ENCODE assay signal across 19 cellular contexts in genomic region chr11:119904636-119905035, GRCh38.
DNase-seq lines count a peak whose midpoint lies in the region; ATAC-seq, FAIRE-seq and TF ChIP-seq lines count a peak whose summit lies in the region.
"Had no signal": no experiment of that assay in that cellular context is flagged by ENCODE, and none has a peak within 500 bp of the region (broad histone marks: within the 10 kb centered on the region; RNA-seq: fewer than 3 reads in every experiment).

No MANE protein-coding gene starts in this region.

- ATAC-seq in body of pancreas, result no peak
- peak; percentile 32 for ATAC-seq in mucosa of descending colon
- ATAC-seq in upper lobe of right lung, result no peak
- ATAC-seq: HCT116 had no signal

- intact Hi-C loops in body of pancreas (cut with DNase I), result no loop called here
- intact Hi-C loops in mucosa of descending colon (cut with DNase I, micrococcal nuclease), result no loop called here
- intact Hi-C loops in upper lobe of right lung (cut with DNase I), result no loop called here
- intact Hi-C loops in prostate gland (cut with DNase I), result no loop called here

- no peak overlapping the region for H3K27ac Mint-ChIP-seq in immature natural killer cell
- H3K27ac Mint-ChIP-seq: CD4-positive, CD25-positive, alpha-beta regulatory T cell had no signal

- H3K4me1 ChIP-seq in body of pancreas (peaks cover 47% of the 10 kb centered on the region), mucosa of descending colon (ENCODE audit: low read depth) (peaks cover 40% of the 10 kb centered on the region), small intestine (ENCODE audit: control insufficient read depth in 2 of 2, insufficient read depth in 1 of 2, low read depth in 1 of 2, low read length in 1 of 2) (peaks cover 0 to 17% of the 10 kb centered on the region in 2 donors), upper lobe of right lung (no peaks in the 10 kb centered on the region), prostate gland (replicated peaks) (no peaks in the 10 kb centered on the region)

- H3K27me3 Mint-ChIP-seq in immature natural killer cell (ENCODE audit: low read depth in 3 of 3), result peaks cover 2 to 9% (median 6%) of the 10 kb centered on the region in 3 donors
- H3K27me3 Mint-ChIP-seq: CD4-positive, CD25-positive, alpha-beta regulatory T cell had no signal

- H3K36me3 Mint-ChIP-seq in immature natural killer cell, result no peaks in the 10 kb centered on the region
- H3K36me3 Mint-ChIP-seq: CD4-positive, CD25-positive, alpha-beta regulatory T cell had no signal

- H3K9me3 ChIP-seq in body of pancreas (no peaks in the 10 kb centered on the region), mucosa of descending colon (no peaks in the 10 kb centered on the region), small intestine (ENCODE audit: control insufficient read depth, low read depth) (no peaks in the 10 kb centered on the region), upper lobe of right lung (no peaks in the 10 kb centered on the region), prostate gland (no peaks in the 10 kb centered on the region)
- H3K9me3 ChIP-seq: BLaER1 treated with 17β-estradiol and CSF1 and Interleukin-3, amounts not matched to agents 10 nM and 100 nM had no signal

- TF ChIP-seq POLR2A in body of pancreas (IDR thresholded peaks at IDR 0.05), result no peak
- TF ChIP-seq POLR2A in prostate gland (IDR thresholded peaks at IDR 0.05), result no peak

- no peaks in the 10 kb centered on the region for H3K9me3 Mint-ChIP-seq in immature natural killer cell

- H3K4me3 Mint-ChIP-seq in immature natural killer cell, result no peak overlapping the region
- H3K4me3 Mint-ChIP-seq: CD4-positive, CD25-positive, alpha-beta regulatory T cell had no signal

- TF ChIP-seq CTCF in body of pancreas (IDR thresholded peaks at IDR 0.05) (no peak), mucosa of descending colon (IDR thresholded peaks at IDR 0.05) (no peak), upper lobe of right lung (IDR thresholded peaks at IDR 0.05) (no peak), prostate gland (IDR thresholded peaks at IDR 0.05) (no peak)

- DNase-seq in body of pancreas (peak in 3 of 4 donors; percentile 29 to 53 (median 33)), mucosa of descending colon (peak in 2 of 3 donors; percentile 45 to 55), small intestine (peak; percentile 89), upper lobe of right lung (peak; percentile 12), prostate gland (ENCODE audit: low spot score) (no peak), immature natural killer cell (no peak)
- DNase-seq in activated naive CD4-positive, alpha-beta T cell (lab: John Stamatoyannopoulos, UW), result no peak
- DNase-seq: ACHN; CD4-positive, CD25-positive, alpha-beta regulatory T cell; DMS153; DND-41; GDM1; GM23248 had no signal

- no peaks in the 10 kb centered on the region for H3K27me3 ChIP-seq in body of pancreas
- no peaks in the 10 kb centered on the region for H3K27me3 ChIP-seq in small intestine (ENCODE audit: control insufficient read depth in 2 of 2, insufficient read depth in 2 of 2, low read length in 2 of 2)
- H3K27me3 ChIP-seq in upper lobe of right lung, result no peaks in the 10 kb centered on the region
- H3K27me3 ChIP-seq in prostate gland (replicated peaks; ENCODE audit: insufficient read depth), result no peaks in the 10 kb centered on the region
- H3K27me3 ChIP-seq: BLaER1 treated with 17β-estradiol and CSF1 and Interleukin-3, amounts not matched to agents 10 nM and 100 nM had no signal

- no peak for FAIRE-seq in small intestine (lab: Jason Lieb, UNC)
- FAIRE-seq: D721Med, GM12892, H54 had no signal

- no peaks in the 10 kb centered on the region for H3K4me1 Mint-ChIP-seq in immature natural killer cell
- H3K4me1 Mint-ChIP-seq: CD4-positive, CD25-positive, alpha-beta regulatory T cell had no signal

- no peaks in the 10 kb centered on the region for H3K36me3 ChIP-seq in body of pancreas (replicated peaks in 1 of 2; ENCODE audit: insufficient read depth in 1 of 2, low read depth in 2 of 2)
- no peaks in the 10 kb centered on the region for H3K36me3 ChIP-seq in mucosa of descending colon (ENCODE audit: low read depth)
- H3K36me3 ChIP-seq in small intestine (ENCODE audit: control insufficient read depth in 2 of 2, insufficient read depth in 2 of 2, low read length in 2 of 2), result no peaks in the 10 kb centered on the region
- H3K36me3 ChIP-seq in upper lobe of right lung, result no peaks in the 10 kb centered on the region
- H3K36me3 ChIP-seq in prostate gland, result no peaks in the 10 kb centered on the region
- H3K36me3 ChIP-seq: BLaER1 treated with 17β-estradiol and CSF1 and Interleukin-3, amounts not matched to agents 10 nM and 100 nM had no signal

- H3K4me3 ChIP-seq in body of pancreas (no peak overlapping the region), mucosa of descending colon (no peak overlapping the region), small intestine (ENCODE audit: low read depth in 1 of 2, low read length in 2 of 2) (no peak overlapping the region), upper lobe of right lung (no peak overlapping the region), prostate gland (no peak overlapping the region)
- H3K4me3 ChIP-seq: BLaER1 treated with 17β-estradiol and CSF1 and Interleukin-3, amounts not matched to agents 10 nM and 100 nM; GM23248 had no signal

- peak overlapping the region in 1 of 4 donors; percentile 14 for H3K27ac ChIP-seq in body of pancreas
- peak overlapping the region; percentile 62 to 74 for H3K27ac ChIP-seq in small intestine (ENCODE audit: low read depth in 1 of 2, low read length in 1 of 2)
- no peak overlapping the region for H3K27ac ChIP-seq in upper lobe of right lung
- no peak overlapping the region for H3K27ac ChIP-seq in prostate gland
- H3K27ac ChIP-seq: BLaER1 treated with 17β-estradiol and CSF1 and Interleukin-3, amounts not matched to agents 10 nM and 100 nM; GM23248; HL-60 had no signal

- 46 to 67% methylated on average over 1 of the region's 1 CpG for WGBS in body of pancreas, 2 donors
- WGBS in small intestine, 3 donors, result 11 to 56% (median 31%) methylated on average over 1 of the region's 1 CpG
- 81% methylated on average over 1 of the region's 1 CpG for WGBS in prostate gland

Comparison
In these comparisons a context has a peak if more than half of its experiments do, and no peak if none do; other contexts are left out.
1. DNase-seq: peak in body of pancreas (3 of 4), mucosa of descending colon (2 of 3), small intestine (single experiment) and upper lobe of right lung (single experiment); none in activated naive CD4-positive, alpha-beta T cell (0 of 4), prostate gland (single experiment) and immature natural killer cell (0 of 3).
2. H3K27ac ChIP-seq: peak in small intestine (2 of 2); none in upper lobe of right lung (single experiment) and prostate gland (0 of 2).